ENCODE assay signal across 8 cellular contexts in genomic region chr17:39400547-39401411, GRCh38. TPM values are rescaled to one million over a fixed set of nuclear protein-coding genes. Genes with fewer than 3 reads are reported as not detected.
DNase-seq lines count a peak whose midpoint lies in the region; ATAC-seq and TF ChIP-seq lines count a peak whose summit lies in the region.

No MANE protein-coding gene starts in this region.

- peak; percentile 15 for ATAC-seq in GM21515 (IDR thresholded peaks at IDR 0.05; ENCODE audit: unreplicated experiment)

- peak overlapping the region; percentile 97 for H3K4me2 ChIP-seq in OCI-LY3 (ENCODE audit: low read length)

- DNase-seq in BE2C (no peak), cardiac fibroblast (ENCODE audit: low read depth in 2 of 2) (peak; percentile 9 to 18), left kidney (ENCODE audit: low read depth, low spot score) (peak; percentile 55), NCI-H345 (lab: John Stamatoyannopoulos, UW) (no peak), NCI-H1048 (lab: John Stamatoyannopoulos, UW) (no peak)
- DNase-seq in stimulated activated CD8-positive, alpha-beta memory T cell treated with anti-CD3 and anti-CD28 coated beads, Interleukin-4, amount 100 ng/mL, for 48 hours: peak; percentile 35

- peak overlapping the region; percentile 89 for H3K4me3 ChIP-seq in BE2C (ENCODE audit: low read depth, low read length)
- peak overlapping the region; percentile 89 for H3K4me3 ChIP-seq in OCI-LY3 (ENCODE audit: low read length)
- peak overlapping the region; percentile 93 for H3K4me3 ChIP-seq in cardiac fibroblast (replicated peaks in 1 of 2; ENCODE audit: low read depth in 2 of 2, low read length in 2 of 2)

- H3K9me3 ChIP-seq in BE2C (no peaks in the 10 kb centered on the region), OCI-LY3 (ENCODE audit: insufficient read depth, low read length) (no peaks in the 10 kb centered on the region)

- peaks cover 13% of the 10 kb centered on the region for H3K79me2 ChIP-seq in OCI-LY3 (ENCODE audit: low read length)

- no peak for TF ChIP-seq CTCF in BE2C (IDR thresholded peaks at IDR 0.05; ENCODE audit: low read depth, low read length)
- TF ChIP-seq CTCF in OCI-LY3 (IDR thresholded peaks at IDR 0.05; ENCODE audit: low read depth, low read length): no peak
- no peak for TF ChIP-seq CTCF in cardiac fibroblast (IDR thresholded peaks at IDR 0.05; ENCODE audit: low read depth, low read length)

- H4K20me1 ChIP-seq in OCI-LY3 (ENCODE audit: insufficient read depth, low read length): peaks cover 15% of the 10 kb centered on the region; the same call in 1 of the 2 replicates

- peaks cover 6% of the 10 kb centered on the region; the same call in 1 of the 2 replicates for H3K36me3 ChIP-seq in BE2C
- H3K36me3 ChIP-seq in OCI-LY3 (replicated peaks; ENCODE audit: low read depth, low read length): peaks cover 1% of the 10 kb centered on the region

- H2AFZ ChIP-seq in OCI-LY3 (ENCODE audit: low read depth, low read length): no peak overlapping the region; the same call in 1 of the 2 replicates

- H3K9ac ChIP-seq in OCI-LY3 (ENCODE audit: low read length): peak overlapping the region; percentile 76

- H3K27ac ChIP-seq in OCI-LY3 (ENCODE audit: low read length): no peak overlapping the region

- H3K4me1 ChIP-seq in BE2C: no peaks in the 10 kb centered on the region; the same call in 1 of the 2 replicates
- peaks cover 29% of the 10 kb centered on the region for H3K4me1 ChIP-seq in OCI-LY3 (ENCODE audit: low read length)

- no peaks in the 10 kb centered on the region for H3K27me3 ChIP-seq in BE2C
- H3K27me3 ChIP-seq in OCI-LY3 (ENCODE audit: low read depth, low read length): no peaks in the 10 kb centered on the region

RNA-seq across cellular contexts. Expression of gene FBXL20, which starts 0.6 kb away (rescaled TPM):
- polyA plus RNA-seq in BE2C (2012; ENCODE audit: insufficient read depth, insufficient read length, low read depth): 3.0 TPM

RNA-seq across cellular contexts. Expression of gene MED1, which starts 50.3 kb away (rescaled TPM):
- polyA plus RNA-seq in BE2C (2012; ENCODE audit: insufficient read depth, insufficient read length, low read depth): 48.9 TPM

Comparison
In these comparisons a context has a peak if more than half of its experiments do, and no peak if none do; other contexts are left out.
1. DNase-seq: peak in cardiac fibroblast (2 of 2), left kidney (single experiment) and stimulated activated CD8-positive, alpha-beta memory T cell treated with anti-CD3 and anti-CD28 coated beads, Interleukin-4, amount 100 ng/mL, for 48 hours (single experiment); none in BE2C (single experiment), NCI-H345 (single experiment) and NCI-H1048 (single experiment).
2. Peak in every context shown above with its lines, with median percentiles within 50 percentile points of each other: H3K4me3 ChIP-seq.